ENCODE assay signal across 8 cellular contexts in genomic region chr16:67184453-67185002, GRCh38. TPM values are rescaled to one million over a fixed set of nuclear protein-coding genes. Genes with fewer than 3 reads are reported as not detected.
A peak's percentile ranks its signal among the peaks of the same experiment; 100 is the strongest.
DNase-seq lines count a peak whose midpoint lies in the region; ATAC-seq, FAIRE-seq and TF ChIP-seq lines count a peak whose summit lies in the region.

No MANE protein-coding gene starts in this region.

- WGBS in GM12878 (ENCODE audit: insufficient coverage, insufficient replicate concordance, low lambda C conversion rate, missing lambda C conversion rate): 28% methylated on average over 46 of the region's 59 CpGs
- WGBS in right lobe of liver (ENCODE audit: insufficient coverage, low coverage, low lambda C conversion rate, missing lambda C conversion rate): 0% methylated on average over 15 of the region's 59 CpGs
- WGBS in tibial nerve, 2 donors: 17 to 20% methylated on average over 1 to 36 of the region's 59 CpGs

- TF ChIP-seq POLR2A in GM12878 (IDR thresholded peaks at IDR 0.05; ENCODE audit: low read depth, low read length) (no peak), right lobe of liver (IDR thresholded peaks at IDR 0.05) (no peak), tibial nerve (IDR thresholded peaks at IDR 0.05) (no peak)

- intact Hi-C loops in GM12878 (cut with micrococcal nuclease; ENCODE audit: unreplicated experiment): loop anchor here (1.0 to 2.0 kb wide), 4 partner anchors 62 to 230 kb away; partner anchors contain the start of gene FHOD1
- intact Hi-C loops in right lobe of liver (cut with DNase I): no loop called here

- H3K4me2 ChIP-seq in GM12878 (ENCODE audit: control insufficient read depth, insufficient read depth): peak overlapping the region; percentile 99

- peak overlapping the region; percentile 84 for H3K4me3 ChIP-seq in GM12864 (ENCODE audit: low read depth, low read length)
- peak overlapping the region; percentile 76 for H3K4me3 ChIP-seq in GM12878
- peak overlapping the region; percentile 56 to 79 (median 67) for H3K4me3 ChIP-seq in right lobe of liver
- H3K4me3 ChIP-seq in tibial nerve: peak overlapping the region; percentile 49 to 76 (median 68)

- TF ChIP-seq EP300 in GM12878 (IDR thresholded peaks at IDR 0.05; ENCODE audit: borderline replicate concordance in 1 of 2, control insufficient read depth in 1 of 2, low read depth in 2 of 2, low read length in 2 of 2): no peak
- no peak for TF ChIP-seq EP300 in tibial nerve (IDR thresholded peaks at IDR 0.05)

- H4K20me1 ChIP-seq in GM12878 (ENCODE audit: control insufficient read depth, insufficient read depth): no peaks in the 10 kb centered on the region

- peak overlapping the region; percentile 97; the same call in 1 of the 2 replicates for H2AFZ ChIP-seq in GM12878 (ENCODE audit: control insufficient read depth, low read depth, low read length)

- peak; percentile 3 for ATAC-seq in HG03460 (IDR thresholded peaks at IDR 0.05; ENCODE audit: unreplicated experiment)
- ATAC-seq in GM12878: peak; percentile 10
- peak; percentile 4 to 24 (median 12) for ATAC-seq in right lobe of liver
- no peak for ATAC-seq in HG03469 (IDR thresholded peaks at IDR 0.05; ENCODE audit: unreplicated experiment)

- SMC1A ChIA-PET in GM12878 (lab: Charles Lee; ENCODE audit: uncharacterized antibody, unreplicated experiment): interaction anchor here (0.9 to 1.7 kb wide), 8 partner anchors 10 to 228 kb away, joined by 3 to 9 read pairs (median 4); no protein-coding TSS in a partner anchor

- no peak overlapping the region for H3K9ac ChIP-seq in GM12878 (ENCODE audit: control insufficient read depth, insufficient read depth, low read length)

- H3K4me1 ChIP-seq in GM12878 (ENCODE audit: control insufficient read depth, insufficient read depth, low read length): peaks cover 4% of the 10 kb centered on the region
- H3K4me1 ChIP-seq in right lobe of liver: peaks cover 0 to 17% (median 9%) of the 10 kb centered on the region in 4 donors
- H3K4me1 ChIP-seq in tibial nerve: peaks cover 0 to 43% (median 18%) of the 10 kb centered on the region in 4 donors

- CTCF ChIA-PET in GM12878 (lab: Yijun Ruan, JAX): interaction anchor here (0.8 to 2.9 kb wide), 28 partner anchors 9 to 237 kb away, joined by 3 to 34 read pairs (median 6); partner anchors contain the start of genes B3GNT9, CBFB, FBXL8 and NOL3

- FAIRE-seq in GM12878 (lab: Jason Lieb, UNC) (no peak), RCC 7860 (lab: Jason Lieb, UNC) (no peak)

- RAD21 ChIA-PET in GM12878 (lab: Charles Lee; ENCODE audit: unreplicated experiment): interaction anchor here (0.6 to 2.3 kb wide), 10 partner anchors 11 to 251 kb away, joined by 3 to 9 read pairs (median 3); partner anchors contain the start of genes FBXL8, NOL3 and TRADD

- in situ Hi-C loops in GM12878 (cut with MboI): no loop called here

- H3K36me3 ChIP-seq in GM12878 (ENCODE audit: control insufficient read depth in 2 of 2, insufficient read depth in 2 of 2, low read length in 1 of 2) (no peaks in the 10 kb centered on the region), right lobe of liver (no peaks in the 10 kb centered on the region), tibial nerve (no peaks in the 10 kb centered on the region)

- BruUV-seq in GM12878 (replicated peaks; lab: Mats Ljungman, UMichigan): no TSS peak

- no peak overlapping the region for H3K27ac ChIP-seq in GM12878 (ENCODE audit: control insufficient read depth, insufficient read depth)
- peak overlapping the region; percentile 85 to 91 (median 90) for H3K27ac ChIP-seq in right lobe of liver
- peak overlapping the region; percentile 92 to 99 (median 94) for H3K27ac ChIP-seq in tibial nerve

- DNase-seq in GM12864 (ENCODE audit: low read depth) (no peak), GM12878 (ENCODE audit: low read depth, low spot score) (no peak), right lobe of liver (peak in 1 of 3 donors; percentile 69), tibial nerve (ENCODE audit: low spot score in 2 of 2) (no peak), RCC 7860 (ENCODE audit: low spot score) (no peak), OCI-M1 (lab: John Stamatoyannopoulos, UW) (no peak)

- TF ChIP-seq RAD21 in GM12878 (IDR thresholded peaks at IDR 0.05; ENCODE audit: insufficient read depth, low read depth, low read length): no peak

- H3K27me3 ChIP-seq in GM12878 (replicated peaks in 1 of 2; ENCODE audit: control insufficient read depth in 2 of 2, insufficient read depth in 2 of 2, low read length in 1 of 2) (peaks cover 0 to 3% of the 10 kb centered on the region in 2 experiments; a peak in 2 of 4 replicates), right lobe of liver (no peaks in the 10 kb centered on the region), tibial nerve (no peaks in the 10 kb centered on the region)

- TF ChIP-seq CTCF in GM12864 (IDR thresholded peaks at IDR 0.05; ENCODE audit: low read depth, low read length, missing control alignments) (no peak), GM12878 (IDR thresholded peaks at IDR 0.05 in 2 of 3, conservative IDR thresholded peaks at IDR 0.05 in 1 of 3; ENCODE audit: control insufficient read depth in 2 of 3, extremely low read depth in 1 of 3, insufficient read depth in 1 of 3, low read depth in 3 of 3, low read length in 3 of 3) (no peak), right lobe of liver (IDR thresholded peaks at IDR 0.05) (no peak), tibial nerve (IDR thresholded peaks at IDR 0.05) (no peak)

- H3K9me3 ChIP-seq in GM12878 (replicated peaks; ENCODE audit: control insufficient read depth, insufficient read depth, low read length) (no peaks in the 10 kb centered on the region), right lobe of liver (no peaks in the 10 kb centered on the region), tibial nerve (no peaks in the 10 kb centered on the region)

- POLR2A ChIA-PET in GM12878 (lab: Charles Lee): interaction anchor here (1.1 to 1.2 kb wide), 2 partner anchors 24 to 42 kb away, joined by 3 to 6 read pairs; partner anchors contain the start of genes FBXL8, TMEM208 and TRADD

- peaks cover 5% of the 10 kb centered on the region for H3K79me2 ChIP-seq in GM12878 (ENCODE audit: control insufficient read depth, insufficient read depth, low read length)

RNA-seq across cellular contexts. Expression of gene MATCAP1, which starts 0.8 kb away (rescaled TPM):
- total RNA-seq in GM12878 (2013; cell fraction: nucleolus; rRNA removed): 43.8 and 52.6 TPM in 2 replicates
- 11.3 and 11.6 TPM in 2 replicates for total RNA-seq in GM12878 (2014; rRNA removed)
- 7.0 and 7.8 TPM in 2 replicates for total RNA-seq in GM12878 (2014; rRNA removed; fragmentation: Illumina TruSeq; extraction: Trizol)
- 18.3 and 18.8 TPM in 2 replicates for total RNA-seq in GM12878 (2021)
- 9.8 TPM for polyA plus RNA-seq in GM12878 (2011; ENCODE audit: low read depth)
- polyA plus RNA-seq in GM12878 (2011; rRNA removed): 15.5 and 20.1 TPM in 2 replicates
- polyA plus RNA-seq in GM12878 (2011; cell fraction: cytosol; rRNA removed): 28.8 and 36.3 TPM in 2 replicates
- polyA plus RNA-seq in GM12878 (2011; cell fraction: nucleus; rRNA removed): 244 and 246 TPM in 2 replicates
- 22.5 and 23.5 TPM in 2 replicates for polyA plus RNA-seq in GM12878 (2012)
- polyA plus RNA-seq in GM12878 (2014; fragmentation: Illumina TruSeq; extraction: Trizol): 7.2 and 9.5 TPM in 2 replicates
- 1 to 10 TPM; 2.8 to 6.6 TPM for polyA plus RNA-seq in GM12878 (2014; fragmentation: Nextera tagmentation; extraction: Ambion mirVana)
- 25.8 and 28.9 TPM in 2 replicates for polyA plus RNA-seq in GM12878 (2014; rRNA removed)
- 1 to 10 TPM; 5.6 to 7.6 TPM for polyA plus RNA-seq in GM12878 (2016; fragmentation: Nextera tagmentation; extraction: Ambion mirVana)
- polyA minus RNA-seq in GM12878 (2011; rRNA and poly(A)+ RNA removed): 9.6 and 23.4 TPM in 2 replicates
- 5.3 and 10.4 TPM in 2 replicates for polyA minus RNA-seq in GM12878 (2011; cell fraction: cytosol; rRNA and poly(A)+ RNA removed)
- 33.2 and 41.7 TPM in 2 replicates for polyA minus RNA-seq in GM12878 (2011; cell fraction: nucleus; rRNA and poly(A)+ RNA removed)
- total RNA-seq in right lobe of liver: 10 to 100 TPM in 2 of 6 experiments, 1 to 10 TPM in 4; 3.5 to 13.8 (median 9.3) TPM
- total RNA-seq in tibial nerve: 10 to 100 TPM; 13.6 to 42.9 (median 18.9) TPM

RNA-seq across cellular contexts. Expression of gene EXOC3L1, which starts 5.4 kb away (rescaled TPM):
- not detected in 2 replicates for total RNA-seq in GM12878 (2013; cell fraction: nucleolus; rRNA removed)
- total RNA-seq in GM12878 (2014; rRNA removed) (not detected in 2 replicates), GM12878 (2014; rRNA removed; fragmentation: Illumina TruSeq; extraction: Trizol) (not detected in 2 replicates), GM12878 (2021) (not detected in 2 replicates), right lobe of liver (1 to 10 TPM; 1.8 to 4.3 (median 2.5) TPM), tibial nerve (1 to 10 TPM in 3 of 4 donors, under 1 TPM in 1; 0.66 to 3.9 (median 2.6) TPM)
- not detected for polyA plus RNA-seq in GM12878 (2011; ENCODE audit: low read depth)
- polyA plus RNA-seq in GM12878 (2011; rRNA removed) (not detected in 2 replicates), GM12878 (2014; fragmentation: Illumina TruSeq; extraction: Trizol) (not detected in 2 replicates), GM12878 (2014; fragmentation: Nextera tagmentation; extraction: Ambion mirVana) (not detected), GM12878 (2014; rRNA removed) (0.03 TPM in 1 of 2 replicates, not detected in the other), GM12878 (2016; fragmentation: Nextera tagmentation; extraction: Ambion mirVana) (under 1 TPM; 0.07 to 0.42 TPM)
- 0.01 and 0.07 TPM in 2 replicates for polyA plus RNA-seq in GM12878 (2011; cell fraction: cytosol; rRNA removed)
- 0.04 TPM in 1 of 2 replicates, not detected in the other for polyA plus RNA-seq in GM12878 (2011; cell fraction: nucleus; rRNA removed)
- polyA plus RNA-seq in GM12878 (2012): not detected in 2 replicates
- not detected in 2 replicates for polyA minus RNA-seq in GM12878 (2011; rRNA and poly(A)+ RNA removed)
- polyA minus RNA-seq in GM12878 (2011; cell fraction: cytosol; rRNA and poly(A)+ RNA removed): not detected in 2 replicates
- polyA minus RNA-seq in GM12878 (2011; cell fraction: nucleus; rRNA and poly(A)+ RNA removed): not detected in 2 replicates

RNA-seq across cellular contexts. Expression of gene E2F4, which starts 7.4 kb away (rescaled TPM):
- total RNA-seq in GM12878 (2013; cell fraction: nucleolus; rRNA removed): 90.6 and 96.1 TPM in 2 replicates
- 105 and 116 TPM in 2 replicates for total RNA-seq in GM12878 (2014; rRNA removed)
- 68.2 and 72.6 TPM in 2 replicates for total RNA-seq in GM12878 (2014; rRNA removed; fragmentation: Illumina TruSeq; extraction: Trizol)
- total RNA-seq in GM12878 (2021): 96.7 and 108 TPM in 2 replicates
- 51.0 TPM for polyA plus RNA-seq in GM12878 (2011; ENCODE audit: low read depth)
- 42.7 and 75.6 TPM in 2 replicates for polyA plus RNA-seq in GM12878 (2011; rRNA removed)
- polyA plus RNA-seq in GM12878 (2011; cell fraction: cytosol; rRNA removed): 126 and 137 TPM in 2 replicates
- polyA plus RNA-seq in GM12878 (2011; cell fraction: nucleus; rRNA removed): 235 and 287 TPM in 2 replicates
- 64.9 and 80.5 TPM in 2 replicates for polyA plus RNA-seq in GM12878 (2012)
- 38.3 and 88.0 TPM in 2 replicates for polyA plus RNA-seq in GM12878 (2014; fragmentation: Illumina TruSeq; extraction: Trizol)
- 10 to 100 TPM; 11.7 to 16.5 TPM for polyA plus RNA-seq in GM12878 (2014; fragmentation: Nextera tagmentation; extraction: Ambion mirVana)
- 132 and 147 TPM in 2 replicates for polyA plus RNA-seq in GM12878 (2014; rRNA removed)
- 100 to 1,000 TPM; 104 to 110 TPM for polyA plus RNA-seq in GM12878 (2016; fragmentation: Nextera tagmentation; extraction: Ambion mirVana)
- polyA minus RNA-seq in GM12878 (2011; rRNA and poly(A)+ RNA removed): 75.3 and 103 TPM in 2 replicates
- 28.5 and 40.3 TPM in 2 replicates for polyA minus RNA-seq in GM12878 (2011; cell fraction: cytosol; rRNA and poly(A)+ RNA removed)
- 62.7 and 107 TPM in 2 replicates for polyA minus RNA-seq in GM12878 (2011; cell fraction: nucleus; rRNA and poly(A)+ RNA removed)
- 10 to 100 TPM; 14.4 to 36.4 (median 22.4) TPM for total RNA-seq in right lobe of liver
- total RNA-seq in tibial nerve: 100 to 1,000 TPM in 2 of 4 donors, 10 to 100 TPM in 2; 60.1 to 119 (median 99.8) TPM

RNA-seq across cellular contexts. Expression of gene NOL3, which starts 14.2 kb away (rescaled TPM):
- total RNA-seq in GM12878 (2013; cell fraction: nucleolus; rRNA removed): 59.6 and 65.7 TPM in 2 replicates
- total RNA-seq in GM12878 (2014; rRNA removed) (4.3 and 4.5 TPM in 2 replicates), GM12878 (2014; rRNA removed; fragmentation: Illumina TruSeq; extraction: Trizol) (1.5 and 2.3 TPM in 2 replicates), GM12878 (2021) (5.0 and 5.3 TPM in 2 replicates), right lobe of liver (10 to 100 TPM; 21.5 to 44.3 (median 28.1) TPM), tibial nerve (10 to 100 TPM; 55.5 to 95.4 (median 76.6) TPM)
- polyA plus RNA-seq in GM12878 (2011; ENCODE audit: low read depth): 7.8 TPM
- polyA plus RNA-seq in GM12878 (2011; rRNA removed) (18.4 and 19.5 TPM in 2 replicates), GM12878 (2014; fragmentation: Illumina TruSeq; extraction: Trizol) (3.0 and 4.2 TPM in 2 replicates), GM12878 (2014; fragmentation: Nextera tagmentation; extraction: Ambion mirVana) (under 1 TPM; 0.31 to 0.44 TPM), GM12878 (2014; rRNA removed) (4.8 and 5.8 TPM in 2 replicates), GM12878 (2016; fragmentation: Nextera tagmentation; extraction: Ambion mirVana) (1 to 10 TPM; 1.6 to 2.4 TPM)
- polyA plus RNA-seq in GM12878 (2011; cell fraction: cytosol; rRNA removed): 12.9 and 13.1 TPM in 2 replicates
- 47.9 and 53.2 TPM in 2 replicates for polyA plus RNA-seq in GM12878 (2011; cell fraction: nucleus; rRNA removed)
- polyA plus RNA-seq in GM12878 (2012): 21.1 and 24.3 TPM in 2 replicates
- 9.1 and 9.5 TPM in 2 replicates for polyA minus RNA-seq in GM12878 (2011; rRNA and poly(A)+ RNA removed)
- 1.2 TPM in 1 of 2 replicates, not detected in the other for polyA minus RNA-seq in GM12878 (2011; cell fraction: cytosol; rRNA and poly(A)+ RNA removed)
- 5.7 and 8.5 TPM in 2 replicates for polyA minus RNA-seq in GM12878 (2011; cell fraction: nucleus; rRNA and poly(A)+ RNA removed)

RNA-seq across cellular contexts. Expression of gene ELMO3, which starts 14.4 kb away (rescaled TPM):
- total RNA-seq in GM12878 (2013; cell fraction: nucleolus; rRNA removed): 7.4 and 7.7 TPM in 2 replicates
- total RNA-seq in GM12878 (2014; rRNA removed) (2.9 and 3.3 TPM in 2 replicates), GM12878 (2014; rRNA removed; fragmentation: Illumina TruSeq; extraction: Trizol) (0.83 and 0.85 TPM in 2 replicates), GM12878 (2021) (4.7 TPM in 2 replicates), right lobe of liver (1 to 10 TPM; 1.8 to 8.0 (median 4.6) TPM), tibial nerve (10 to 100 TPM in 1 of 4 donors, 1 to 10 TPM in 3; 2.4 to 14.4 (median 4.4) TPM)
- 0.55 TPM for polyA plus RNA-seq in GM12878 (2011; ENCODE audit: low read depth)
- polyA plus RNA-seq in GM12878 (2011; rRNA removed) (1.4 and 2.3 TPM in 2 replicates), GM12878 (2014; fragmentation: Illumina TruSeq; extraction: Trizol) (0.08 and 0.46 TPM in 2 replicates), GM12878 (2014; fragmentation: Nextera tagmentation; extraction: Ambion mirVana) (under 1 TPM in 1 of 2 experiments, not detected in 1; 0.05 TPM), GM12878 (2014; rRNA removed) (4.2 and 4.6 TPM in 2 replicates), GM12878 (2016; fragmentation: Nextera tagmentation; extraction: Ambion mirVana) (under 1 TPM; 0.64 to 0.96 TPM)
- polyA plus RNA-seq in GM12878 (2011; cell fraction: cytosol; rRNA removed): 2.3 and 4.2 TPM in 2 replicates
- 33.6 and 41.6 TPM in 2 replicates for polyA plus RNA-seq in GM12878 (2011; cell fraction: nucleus; rRNA removed)
- polyA plus RNA-seq in GM12878 (2012): 2.2 and 2.3 TPM in 2 replicates
- 0.44 and 1.9 TPM in 2 replicates for polyA minus RNA-seq in GM12878 (2011; rRNA and poly(A)+ RNA removed)
- polyA minus RNA-seq in GM12878 (2011; cell fraction: cytosol; rRNA and poly(A)+ RNA removed): 0.80 TPM in 1 of 2 replicates, not detected in the other
- 4.0 and 7.6 TPM in 2 replicates for polyA minus RNA-seq in GM12878 (2011; cell fraction: nucleus; rRNA and poly(A)+ RNA removed)
